Comparison of ENCODE assay signal across 1 cellular context in the genomic region with DNA sequence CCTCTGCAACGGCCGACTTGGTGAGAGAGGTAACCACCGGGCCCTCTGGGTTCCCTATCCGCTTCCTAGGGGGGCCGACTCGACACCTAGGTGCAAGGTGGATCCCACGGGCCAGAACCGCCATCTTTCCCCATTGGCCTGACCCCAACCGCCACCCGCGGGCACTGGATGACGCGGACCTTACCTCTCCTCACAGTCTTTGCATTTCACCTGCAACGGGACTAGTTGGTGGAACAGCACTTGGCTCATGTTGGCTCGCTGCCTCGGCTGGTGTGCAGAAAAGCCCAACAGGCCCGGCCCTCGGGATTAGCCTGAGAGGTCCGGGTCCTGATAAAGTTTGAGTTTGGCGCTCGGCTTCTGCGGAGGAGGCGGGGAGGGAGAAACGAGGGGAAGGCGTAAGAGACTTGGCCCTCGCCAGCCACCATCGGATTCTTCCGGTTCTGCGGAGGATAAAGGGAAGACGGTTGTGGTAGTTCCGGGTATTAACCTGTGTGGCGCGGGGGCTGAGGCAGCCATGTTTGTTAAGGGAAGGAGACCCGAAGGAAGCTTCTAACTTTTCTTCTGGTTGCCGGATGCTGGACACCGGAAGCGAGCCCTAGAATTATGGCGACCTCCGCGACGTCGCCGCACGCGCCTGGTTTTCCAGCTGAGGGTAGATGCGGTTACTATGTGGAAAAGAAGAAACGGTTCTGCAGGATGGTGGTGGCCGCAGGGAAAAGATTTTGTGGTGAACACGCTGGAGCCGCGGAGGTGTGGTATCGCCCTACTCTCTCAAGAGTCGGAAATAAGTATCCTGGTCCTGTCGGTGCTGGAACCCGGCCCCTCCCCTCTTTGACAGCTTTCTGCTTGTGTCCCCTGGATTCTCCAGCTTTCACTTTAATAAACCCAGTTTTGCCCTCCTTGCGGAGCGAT.
TF ChIP-seq lines count a peak whose summit lies in the region.

A gene with protein sequence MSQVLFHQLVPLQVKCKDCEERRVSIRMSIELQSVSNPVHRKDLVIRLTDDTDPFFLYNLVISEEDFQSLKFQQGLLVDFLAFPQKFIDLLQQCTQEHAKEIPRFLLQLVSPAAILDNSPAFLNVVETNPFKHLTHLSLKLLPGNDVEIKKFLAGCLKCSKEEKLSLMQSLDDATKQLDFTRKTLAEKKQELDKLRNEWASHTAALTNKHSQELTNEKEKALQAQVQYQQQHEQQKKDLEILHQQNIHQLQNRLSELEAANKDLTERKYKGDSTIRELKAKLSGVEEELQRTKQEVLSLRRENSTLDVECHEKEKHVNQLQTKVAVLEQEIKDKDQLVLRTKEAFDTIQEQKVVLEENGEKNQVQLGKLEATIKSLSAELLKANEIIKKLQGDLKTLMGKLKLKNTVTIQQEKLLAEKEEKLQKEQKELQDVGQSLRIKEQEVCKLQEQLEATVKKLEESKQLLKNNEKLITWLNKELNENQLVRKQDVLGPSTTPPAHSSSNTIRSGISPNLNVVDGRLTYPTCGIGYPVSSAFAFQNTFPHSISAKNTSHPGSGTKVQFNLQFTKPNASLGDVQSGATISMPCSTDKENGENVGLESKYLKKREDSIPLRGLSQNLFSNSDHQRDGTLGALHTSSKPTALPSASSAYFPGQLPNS (minus strand): TSS at position 365 of the 912 bp plus-strand sequence. CDS start 116 bp downstream, at position 249.
TRMT13 (plus strand) TSS at position 598 of the 912 bp plus-strand sequence; CDS start at position 604, 6 bp downstream.

TF ChIP-seq in liver, 16 proteins besides CTCF, POLR2A, EP300 and RAD21 (continued from another document):
- TF ChIP-seq, protein P1, sequence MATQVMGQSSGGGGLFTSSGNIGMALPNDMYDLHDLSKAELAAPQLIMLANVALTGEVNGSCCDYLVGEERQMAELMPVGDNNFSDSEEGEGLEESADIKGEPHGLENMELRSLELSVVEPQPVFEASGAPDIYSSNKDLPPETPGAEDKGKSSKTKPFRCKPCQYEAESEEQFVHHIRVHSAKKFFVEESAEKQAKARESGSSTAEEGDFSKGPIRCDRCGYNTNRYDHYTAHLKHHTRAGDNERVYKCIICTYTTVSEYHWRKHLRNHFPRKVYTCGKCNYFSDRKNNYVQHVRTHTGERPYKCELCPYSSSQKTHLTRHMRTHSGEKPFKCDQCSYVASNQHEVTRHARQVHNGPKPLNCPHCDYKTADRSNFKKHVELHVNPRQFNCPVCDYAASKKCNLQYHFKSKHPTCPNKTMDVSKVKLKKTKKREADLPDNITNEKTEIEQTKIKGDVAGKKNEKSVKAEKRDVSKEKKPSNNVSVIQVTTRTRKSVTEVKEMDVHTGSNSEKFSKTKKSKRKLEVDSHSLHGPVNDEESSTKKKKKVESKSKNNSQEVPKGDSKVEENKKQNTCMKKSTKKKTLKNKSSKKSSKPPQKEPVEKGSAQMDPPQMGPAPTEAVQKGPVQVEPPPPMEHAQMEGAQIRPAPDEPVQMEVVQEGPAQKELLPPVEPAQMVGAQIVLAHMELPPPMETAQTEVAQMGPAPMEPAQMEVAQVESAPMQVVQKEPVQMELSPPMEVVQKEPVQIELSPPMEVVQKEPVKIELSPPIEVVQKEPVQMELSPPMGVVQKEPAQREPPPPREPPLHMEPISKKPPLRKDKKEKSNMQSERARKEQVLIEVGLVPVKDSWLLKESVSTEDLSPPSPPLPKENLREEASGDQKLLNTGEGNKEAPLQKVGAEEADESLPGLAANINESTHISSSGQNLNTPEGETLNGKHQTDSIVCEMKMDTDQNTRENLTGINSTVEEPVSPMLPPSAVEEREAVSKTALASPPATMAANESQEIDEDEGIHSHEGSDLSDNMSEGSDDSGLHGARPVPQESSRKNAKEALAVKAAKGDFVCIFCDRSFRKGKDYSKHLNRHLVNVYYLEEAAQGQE (IDR thresholded peaks at IDR 0.05) = peak; percentile 88
- TF ChIP-seq JUND (IDR thresholded peaks at IDR 0.05) (peak; percentile 56 to 89), RXRA (IDR thresholded peaks at IDR 0.05) (peak; percentile 80 to 86)
TF ChIP-seq in liver: peak in this region for 14.
